ENCODE assay signal across 1 cellular context in genomic region chr11:2975594-2975993, GRCh38.
TF ChIP-seq lines count a peak whose summit lies in the region.

No MANE protein-coding gene starts in this region.

TF ChIP-seq in A549, 52 proteins besides CTCF, POLR2A, EP300 and RAD21 (continued from another document):
- TF ChIP-seq JUNB (IDR thresholded peaks at IDR 0.05) = no peak
